Comparison of ENCODE assay signal across 28 cellular contexts in the genomic region with DNA sequence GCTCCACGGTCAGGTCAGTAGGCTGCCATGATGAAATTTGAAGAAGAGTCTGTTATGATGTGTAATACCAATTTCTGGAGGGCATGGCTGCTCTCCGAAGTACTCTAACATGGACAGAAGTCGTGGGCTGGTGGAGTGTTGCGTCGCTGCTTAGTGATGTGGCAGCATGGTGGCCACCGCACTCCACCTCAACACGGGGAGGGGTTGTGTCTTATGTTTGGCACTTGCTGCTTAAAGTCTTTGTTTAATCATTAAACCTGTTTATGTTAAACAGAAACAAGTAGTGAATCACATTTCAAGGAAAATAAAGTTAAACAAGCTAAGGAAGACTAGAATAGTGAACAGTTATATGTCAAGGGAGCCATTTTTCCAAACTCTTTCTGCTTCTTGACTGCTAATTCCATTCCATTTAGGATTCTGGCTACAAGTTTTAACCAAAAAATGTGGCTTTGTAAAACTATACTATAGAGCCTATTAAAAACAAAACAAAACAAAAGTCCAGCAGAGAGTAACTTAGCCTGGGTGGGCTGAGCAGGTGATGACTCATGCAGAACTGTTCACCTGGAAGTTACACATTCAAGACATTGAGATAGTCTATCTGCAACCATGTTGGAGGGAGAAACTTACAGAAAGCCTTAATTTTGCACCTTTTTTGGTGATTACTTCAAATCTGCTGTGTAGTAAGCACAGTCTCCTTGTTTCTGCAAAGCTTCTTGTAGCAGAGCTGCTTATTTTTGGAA. TPM values are rescaled to one million over a fixed set of nuclear protein-coding genes. Genes with fewer than 3 reads are reported as not detected.
DNase-seq lines count a peak whose midpoint lies in the region; ATAC-seq, FAIRE-seq and TF ChIP-seq lines count a peak whose summit lies in the region.
"Had no signal": no experiment of that assay in that cellular context is flagged by ENCODE, and none has a peak within 500 bp of the region (broad histone marks: within the 10 kb centered on the region; RNA-seq: fewer than 3 reads in every experiment).

No MANE protein-coding gene starts in this region.

- peak overlapping the region; percentile 11 for H2AK9ac ChIP-seq in IMR-90 (replicated peaks; ENCODE audit: low read depth, low read length, poor library complexity)

- H3K79me1 ChIP-seq in IMR-90 (ENCODE audit: low read depth in 1 of 2, low read length in 2 of 2) (peaks cover 8 to 57% of the 10 kb centered on the region in 2 experiments; a peak in 3 of 4 replicates), H1 (ENCODE audit: low read depth, low read length) (no peaks in the 10 kb centered on the region; the same call in 1 of the 2 replicates)

- H2BK12ac ChIP-seq in H1 (ENCODE audit: low read depth, low read length) = no peak overlapping the region; the same call in 1 of the 2 replicates

- in situ Hi-C loops in IMR-90 (cut with MboI; ENCODE audit: low sequenced_read_pairs) = no loop called here

- no peaks in the 10 kb centered on the region; a peak in 2 of 4 replicates for H3K79me2 ChIP-seq in H1 (ENCODE audit: control insufficient read depth in 1 of 2, insufficient read depth in 2 of 2, low read length in 2 of 2)

- no peak overlapping the region for H3K27ac Mint-ChIP-seq in activated CD8-positive, alpha-beta memory T cell treated with anti-CD3 and anti-CD28 coated beads, Interleukin-2, amount 10 ng/mL, durations not matched to agents 7 days and 5 days
- H3K27ac Mint-ChIP-seq: activated naive CD4-positive, alpha-beta T cell treated with anti-CD3 and anti-CD28 coated beads, Interleukin-2, amount 50 U/mL, for 72 hours; activated T-helper 17 cell treated with anti-CD3 and anti-CD28 coated beads, Interleukin-2, amount 50 U/mL, for 72 hours; IgD-negative memory B cell; memory B cell; stimulated activated naive CD8-positive, alpha-beta T cell treated with anti-CD3 and anti-CD28 coated beads, Interleukin-15, Interleukin-2, amounts not matched to agents 100 ng/mL and 50 ng/mL, for 24 hours; T-helper 1 cell treated with Interleukin-12 subunit alpha and Interleukin-12 subunit beta and Interleukin-4 antibody, amounts not matched to agents 30 μg/mL and 1 μg/mL, for 36 hours had no signal

- no peak overlapping the region for H2AFZ ChIP-seq in IMR-90 (replicated peaks; ENCODE audit: low read length, poor library complexity)
- no peak overlapping the region for H2AFZ ChIP-seq in H1 (ENCODE audit: low read length)

- no peak overlapping the region for H3K4ac ChIP-seq in IMR-90 (ENCODE audit: low read depth, low read length)
- no peak overlapping the region for H3K4ac ChIP-seq in H1 (replicated peaks; ENCODE audit: insufficient read length, low read depth, low read length)

- H4K20me1 ChIP-seq in IMR-90 (ENCODE audit: insufficient read depth, low read length) = no peaks in the 10 kb centered on the region
- peaks cover 0 to 1% of the 10 kb centered on the region in 2 experiments for H4K20me1 ChIP-seq in H1 (replicated peaks in 1 of 2; ENCODE audit: control insufficient read depth in 1 of 2, insufficient read depth in 2 of 2, low read length in 2 of 2)

- CTCF ChIA-PET in activated CD8-positive, alpha-beta memory T cell treated with anti-CD3 and anti-CD28 coated beads, Interleukin-2, amount 10 ng/mL, durations not matched to agents 7 days and 5 days (lab: Charles Lee) = no interaction called here
- CTCF ChIA-PET in IMR-90 (lab: Yijun Ruan, JAX) = no interaction called here
- CTCF ChIA-PET in H1 (lab: Charles Lee; ENCODE audit: partially characterized antibody) = interaction anchor here (0.8 to 1.2 kb wide), 4 partner anchors 10 to 207 kb away, joined by 3 to 5 read pairs (median 3); no protein-coding TSS in a partner anchor

- TF ChIP-seq EP300 in H1 (IDR thresholded peaks at IDR 0.05; ENCODE audit: borderline replicate concordance in 1 of 2, low read depth in 2 of 2, low read length in 2 of 2) = no peak

- H3K27me3 ChIP-seq in IMR-90 (ENCODE audit: control insufficient read depth, insufficient read depth, low read length) = no peaks in the 10 kb centered on the region
- no peaks in the 10 kb centered on the region for H3K27me3 ChIP-seq in H1 (replicated peaks in 1 of 4; ENCODE audit: control insufficient read depth in 3 of 4, extremely low read depth in 1 of 4, insufficient read depth in 3 of 4, low read length in 3 of 4)
- H3K27me3 ChIP-seq in dorsolateral prefrontal cortex = no peaks in the 10 kb centered on the region
- H3K27me3 ChIP-seq: testis had no signal

- H3K4me2 ChIP-seq in IMR-90 (ENCODE audit: low read depth, low read length) (0 out of 2 replicates have a peak overlapping the region, but pooled peaks have one; percentile 11), H1 (ENCODE audit: insufficient read depth in 1 of 2, low read depth in 2 of 2, low read length in 2 of 2) (no peak overlapping the region)

- H4K91ac ChIP-seq in IMR-90 (ENCODE audit: insufficient read depth, low read depth, low read length) = no peak overlapping the region
- no peak overlapping the region for H4K91ac ChIP-seq in H1 (replicated peaks; ENCODE audit: insufficient read length, low read length)

- no peak overlapping the region for H3K9ac ChIP-seq in IMR-90 (ENCODE audit: low read depth, low read length)
- H3K9ac ChIP-seq in H1 (replicated peaks in 1 of 4; ENCODE audit: extremely low read depth in 1 of 4, low read depth in 3 of 4, low read length in 3 of 4) = no peak overlapping the region

- no peaks in the 10 kb centered on the region for H3K9me3 Mint-ChIP-seq in activated CD8-positive, alpha-beta memory T cell treated with anti-CD3 and anti-CD28 coated beads, Interleukin-2, amount 10 ng/mL, durations not matched to agents 7 days and 5 days (ENCODE audit: low read depth)
- H3K9me3 Mint-ChIP-seq: activated naive CD4-positive, alpha-beta T cell treated with anti-CD3 and anti-CD28 coated beads, Interleukin-2, amount 50 U/mL, for 72 hours; activated T-helper 17 cell treated with anti-CD3 and anti-CD28 coated beads, Interleukin-2, amount 50 U/mL, for 72 hours; CD4-positive, alpha-beta memory T cell; IgD-negative memory B cell; immature natural killer cell; memory B cell; stimulated activated naive CD8-positive, alpha-beta T cell treated with anti-CD3 and anti-CD28 coated beads, Interleukin-15, Interleukin-2, amounts not matched to agents 100 ng/mL and 50 ng/mL, for 24 hours; T-helper 1 cell treated with Interleukin-12 subunit alpha and Interleukin-12 subunit beta and Interleukin-4 antibody, amounts not matched to agents 30 μg/mL and 1 μg/mL, for 36 hours had no signal

- POLR2A ChIA-PET in IMR-90 (lab: Charles Lee; ENCODE audit: unreplicated experiment) = no interaction called here
- POLR2A ChIA-PET in H1 (lab: Charles Lee; ENCODE audit: partially characterized antibody) = interaction anchor here (0.6 kb wide), 1 partner anchor 326 kb away, joined by 3 read pairs; no protein-coding TSS in a partner anchor

- TF ChIP-seq RAD21 in IMR-90 (IDR thresholded peaks at IDR 0.05; ENCODE audit: low read length) = no peak
- TF ChIP-seq RAD21 in H1 (IDR thresholded peaks at IDR 0.05 in 1 of 2, conservative IDR thresholded peaks at IDR 0.05 in 1 of 2; ENCODE audit: low read depth in 2 of 2, low read length in 2 of 2) = no peak

- dilution Hi-C loops in IMR-90 (cut with HindIII; ENCODE audit: low sequenced_read_pairs, unreplicated experiment) = no loop called here

- H2BK5ac ChIP-seq in IMR-90 (ENCODE audit: low read depth, low read length, poor library complexity, severe bottlenecking) = no peak overlapping the region
- H2BK5ac ChIP-seq in H1 (ENCODE audit: low read depth, low read length) = no peak overlapping the region

- DNase-seq in activated CD8-positive, alpha-beta memory T cell treated with anti-CD3 and anti-CD28 coated beads for 24 hours = peak; percentile 33
- no peak for DNase-seq in activated CD8-positive, alpha-beta memory T cell treated with anti-CD3 and anti-CD28 coated beads, Interleukin-2, amount 10 ng/mL, durations not matched to agents 7 days and 5 days
- DNase-seq in IMR-90 = peak; percentile 17
- no peak for DNase-seq in H1 (ENCODE audit: low read depth in 1 of 2, low spot score in 2 of 2)
- peak; percentile 74 for DNase-seq in renal cortical epithelial cell (ENCODE audit: low read depth)
- DNase-seq in dorsolateral prefrontal cortex = no peak
- DNase-seq in AG08396 (ENCODE audit: low spot score) = no peak
- no peak for DNase-seq in NCI-H1417 (lab: John Stamatoyannopoulos, UW)
- DNase-seq: activated CD4-positive, alpha-beta T cell treated with anti-CD3 and anti-CD28 coated beads, Interleukin-2, amount 50 U/mL, for 48 hours; activated CD4-positive, CD25-positive, alpha-beta regulatory T cell; activated CD8-positive, alpha-beta memory T cell treated with anti-CD3 and anti-CD28 coated beads, Interleukin-2, amount 50 U/mL, for 48 hours; amygdala; CD4-positive, alpha-beta memory T cell; H7; hippocampal formation; immature natural killer cell; NCI-H1694 treated with DMSO at 0.1 percent for 48 hours; right cardiac atrium; RPMI8226; stimulated activated CD4-positive, alpha-beta T cell treated with anti-CD3 and anti-CD28 coated beads, Interleukin-1b, Interleukin-23, amount 100 ng/mL, for 48 hours; testis had no signal

- H3K23ac ChIP-seq in IMR-90 (ENCODE audit: low read depth, low read length) (no peak overlapping the region), H1 (ENCODE audit: insufficient read length) (no peak overlapping the region)

- H2BK20ac ChIP-seq in IMR-90 (ENCODE audit: low read depth, low read length) = no peak overlapping the region
- no peak overlapping the region for H2BK20ac ChIP-seq in H1 (ENCODE audit: low read length)

- no peak overlapping the region for H3K4me3 Mint-ChIP-seq in activated CD8-positive, alpha-beta memory T cell treated with anti-CD3 and anti-CD28 coated beads, Interleukin-2, amount 10 ng/mL, durations not matched to agents 7 days and 5 days
- H3K4me3 Mint-ChIP-seq: activated T-helper 17 cell treated with anti-CD3 and anti-CD28 coated beads, Interleukin-2, amount 50 U/mL, for 72 hours; CD4-positive, alpha-beta memory T cell; IgD-negative memory B cell; immature natural killer cell; memory B cell; stimulated activated naive CD8-positive, alpha-beta T cell treated with anti-CD3 and anti-CD28 coated beads, Interleukin-15, Interleukin-2, amounts not matched to agents 100 ng/mL and 50 ng/mL, for 24 hours; T-helper 1 cell treated with Interleukin-12 subunit alpha and Interleukin-12 subunit beta and Interleukin-4 antibody, amounts not matched to agents 30 μg/mL and 1 μg/mL, for 36 hours had no signal

- H4K5ac ChIP-seq in IMR-90 (ENCODE audit: low read depth, low read length) (no peak overlapping the region), H1 (ENCODE audit: insufficient read length, low read depth, low read length) (no peak overlapping the region)

- H3K18ac ChIP-seq in IMR-90 (ENCODE audit: low read depth, low read length) = no peak overlapping the region
- no peak overlapping the region for H3K18ac ChIP-seq in H1 (ENCODE audit: extremely low read depth, low read length)

- H3K4me3 ChIP-seq in IMR-90 (ENCODE audit: insufficient read depth, low read depth, low read length) (no peak overlapping the region), H1 (ENCODE audit: extremely low read depth in 1 of 4, insufficient read depth in 2 of 4, low read depth in 3 of 4, low read length in 4 of 4) (no peak overlapping the region), dorsolateral prefrontal cortex (no peak overlapping the region)
- H3K4me3 ChIP-seq: testis had no signal

- TF ChIP-seq CTCF in IMR-90 (conservative IDR thresholded peaks at IDR 0.05; ENCODE audit: low read depth, low read length) (no peak), H1 (IDR thresholded peaks at IDR 0.05; ENCODE audit: control extremely low read depth in 1 of 3, insufficient read depth in 1 of 3, low read depth in 1 of 3, low read length in 3 of 3) (no peak), dorsolateral prefrontal cortex (IDR thresholded peaks at IDR 0.05 in 54 of 56, conservative IDR thresholded peaks at IDR 0.05 in 2 of 56; ENCODE audit: low read depth in 1 of 56, partially characterized antibody in 56 of 56) (no peak)

- no peaks in the 10 kb centered on the region for H3K23me2 ChIP-seq in H1 (ENCODE audit: low read depth, low read length)

- H3K9me3 ChIP-seq in IMR-90 (ENCODE audit: control insufficient read depth, insufficient read depth, low read length) = no peaks in the 10 kb centered on the region
- H3K9me3 ChIP-seq in H1 (ENCODE audit: insufficient read depth in 2 of 2, low read depth in 1 of 2, low read length in 1 of 2) = no peaks in the 10 kb centered on the region
- H3K9me3 ChIP-seq: testis had no signal

- FAIRE-seq in H1 (lab: Jason Lieb, UNC) = peak; percentile 45

- no peak overlapping the region for H3K14ac ChIP-seq in IMR-90 (replicated peaks; ENCODE audit: low read depth, low read length)
- no peak overlapping the region for H3K14ac ChIP-seq in H1 (ENCODE audit: insufficient read length)

- peaks cover 2% of the 10 kb centered on the region; the same call in 1 of the 2 replicates for H3K9me1 ChIP-seq in IMR-90 (ENCODE audit: insufficient read depth, low read length)

- H3K27ac ChIP-seq in IMR-90 (ENCODE audit: insufficient read depth, low read length) = no peak overlapping the region; the same call in 1 of the 2 replicates
- no peak overlapping the region for H3K27ac ChIP-seq in H1 (ENCODE audit: low read depth, low read length)
- no peak overlapping the region for H3K27ac ChIP-seq in dorsolateral prefrontal cortex
- H3K27ac ChIP-seq: testis had no signal

- no peak overlapping the region for H2BK120ac ChIP-seq in IMR-90 (ENCODE audit: low read depth, low read length)
- no peak overlapping the region for H2BK120ac ChIP-seq in H1 (replicated peaks; ENCODE audit: low read depth, low read length)

- H3K56ac ChIP-seq in IMR-90 (ENCODE audit: extremely low read depth, insufficient read depth, low read length) (no peak overlapping the region), H1 (replicated peaks; ENCODE audit: insufficient read length, low read depth, low read length) (no peak overlapping the region)

- intact Hi-C loops in IMR-90 (cut with micrococcal nuclease) = loop anchor here (5.0 kb wide), 1 partner anchor 37 kb away; no protein-coding TSS in a partner anchor
- intact Hi-C loops in dorsolateral prefrontal cortex (cut with DNase I) = no loop called here

- BruUV-seq in IMR-90 (replicated peaks; lab: Mats Ljungman, UMichigan) = no TSS peak

- H2AK5ac ChIP-seq in IMR-90 (ENCODE audit: low read depth, low read length) (no peak overlapping the region; the same call in 1 of the 2 replicates), H1 (ENCODE audit: low read depth, low read length) (no peak overlapping the region)

- H3K36me3 Mint-ChIP-seq in activated CD8-positive, alpha-beta memory T cell treated with anti-CD3 and anti-CD28 coated beads, Interleukin-2, amount 10 ng/mL, durations not matched to agents 7 days and 5 days = peaks cover 2% of the 10 kb centered on the region

- no peak for ATAC-seq in activated CD8-positive, alpha-beta memory T cell treated with anti-CD3 and anti-CD28 coated beads, Interleukin-2, amount 10 ng/mL, durations not matched to agents 7 days and 5 days
- ATAC-seq in IMR-90 (ENCODE audit: low read depth) = peak; percentile 48
- ATAC-seq: activated naive CD4-positive, alpha-beta T cell treated with anti-CD3 and anti-CD28 coated beads, Interleukin-2, amount 50 U/mL, for 72 hours; activated T-helper 17 cell treated with anti-CD3 and anti-CD28 coated beads, Interleukin-2, amount 50 U/mL, for 72 hours; left lobe of liver; right cardiac atrium had no signal

- no peak for TF ChIP-seq POLR2A in IMR-90 (IDR thresholded peaks at IDR 0.05; ENCODE audit: low read depth, low read length)
- no peak for TF ChIP-seq POLR2A in H1 (IDR thresholded peaks at IDR 0.05; ENCODE audit: control extremely low read depth in 1 of 2, low read depth in 2 of 2, low read length in 2 of 2)

- H2BK15ac ChIP-seq in IMR-90 (ENCODE audit: low read depth, low read length) (no peak overlapping the region), H1 (ENCODE audit: low read length) (no peak overlapping the region)

- H3K27me3 Mint-ChIP-seq in activated CD8-positive, alpha-beta memory T cell treated with anti-CD3 and anti-CD28 coated beads, Interleukin-2, amount 10 ng/mL, durations not matched to agents 7 days and 5 days = no peaks in the 10 kb centered on the region
- H3K27me3 Mint-ChIP-seq: activated T-helper 17 cell treated with anti-CD3 and anti-CD28 coated beads, Interleukin-2, amount 50 U/mL, for 72 hours; CD4-positive, alpha-beta memory T cell; IgD-negative memory B cell; memory B cell; stimulated activated naive CD8-positive, alpha-beta T cell treated with anti-CD3 and anti-CD28 coated beads, Interleukin-15, Interleukin-2, amounts not matched to agents 100 ng/mL and 50 ng/mL, for 24 hours had no signal

- H3K36me3 ChIP-seq in IMR-90 (ENCODE audit: control insufficient read depth, insufficient read depth, low read length) (0 out of 2 replicates have a peak, but pooled peaks cover 1% of the 10 kb centered on the region), H1 (ENCODE audit: control insufficient read depth in 2 of 4, insufficient read depth in 4 of 4, low read length in 3 of 4) (peaks cover 0 to 6% (median 0%) of the 10 kb centered on the region in 4 experiments; a peak in 3 of 8 replicates)

- H4K8ac ChIP-seq in IMR-90 (ENCODE audit: low read depth in 2 of 2, low read length in 2 of 2) = no peak overlapping the region
- H4K8ac ChIP-seq in H1 (ENCODE audit: extremely low read depth, insufficient read depth, low read length) = no peak overlapping the region; the same call in 1 of the 2 replicates

- 87% methylated on average over 3 of the region's 7 CpGs; no CpG with 5 or more reads in 1 of the 2 experiments for whole genome bisulfite sequencing in IMR-90 (ENCODE audit: extremely low coverage in 2 of 2, insufficient read length in 1 of 2), 2 experiments
- WGBS in H1 (ENCODE audit: extremely low coverage in 1 of 2, insufficient coverage in 1 of 2, insufficient read length in 1 of 2, insufficient replicate concordance in 2 of 2, low coverage in 1 of 2, low lambda C conversion rate in 2 of 2, missing lambda C conversion rate in 1 of 2), 2 experiments = 97% methylated on average over 7 of the region's 7 CpGs; no CpG with 5 or more reads in 1 of the 2 experiments

- peaks cover 8% of the 10 kb centered on the region for H3K4me1 ChIP-seq in IMR-90 (ENCODE audit: control insufficient read depth, insufficient read depth, low read length)
- peaks cover 4 to 9% (median 8%) of the 10 kb centered on the region in 4 experiments; a peak in 5 of 7 replicates for H3K4me1 ChIP-seq in H1 (replicated peaks in 1 of 4; ENCODE audit: control insufficient read depth in 3 of 4, insufficient read depth in 4 of 4, low read length in 3 of 4)
- H3K4me1 ChIP-seq: testis had no signal

- peaks cover 7% of the 10 kb centered on the region for H3K4me1 Mint-ChIP-seq in activated CD8-positive, alpha-beta memory T cell treated with anti-CD3 and anti-CD28 coated beads, Interleukin-2, amount 10 ng/mL, durations not matched to agents 7 days and 5 days
- H3K4me1 Mint-ChIP-seq: immature natural killer cell, memory B cell had no signal

RNA-seq across cellular contexts. Expression of a gene that starts 9.5 kb away (rescaled TPM):
- 10 to 100 TPM in 1 of 2 experiments, 1 to 10 TPM in 1; 7.7 to 11.6 TPM for total RNA-seq in activated CD8-positive, alpha-beta memory T cell treated with anti-CD3 and anti-CD28 coated beads, Interleukin-2, amount 10 ng/mL, durations not matched to agents 7 days and 5 days
- total RNA-seq in IMR-90 (2012; rRNA removed) (5.2 and 10.3 TPM in 2 replicates), renal cortical epithelial cell (21.0 and 24.8 TPM in 2 replicates), dorsolateral prefrontal cortex (100 to 1,000 TPM in 42 of 120 experiments, 10 to 100 TPM in 78; 55.7 to 140 (median 94.3) TPM)
- polyA plus RNA-seq in IMR-90 (2012; rRNA removed) (9.4 and 10.6 TPM in 2 replicates), H1 (2011; rRNA removed) (3.3 and 3.8 TPM in 2 replicates)
- polyA plus RNA-seq in IMR-90 (2012; cell fraction: cytosol; rRNA removed) = 4.1 and 5.5 TPM in 2 replicates
- polyA plus RNA-seq in IMR-90 (2012; cell fraction: nucleus; rRNA removed; ENCODE audit: low replicate concordance) = 3.7 and 9.3 TPM in 2 replicates
- total RNA-seq in H1 (2021; fragmentation: NEBNext Ultra II Directional; extraction: Animal tissue kit (Norgen Biotek cat#: 25700)) = 10.5 and 11.2 TPM in 2 replicates
- polyA plus RNA-seq in H1 (2011; cell fraction: cytosol; rRNA removed) = 7.9 TPM
- 3.3 TPM for polyA plus RNA-seq in H1 (2011; cell fraction: nucleus; rRNA removed)
- polyA plus RNA-seq in H1 (2012, experiment 1 of 2) = 9.9 to 11.6 TPM (median 10.5 TPM) in 4 replicates
- polyA plus RNA-seq in H1 (2012, experiment 2 of 2) = 3.3 TPM
- polyA plus RNA-seq in H1 (2013, experiment 1 of 2) = 7.0 TPM
- polyA plus RNA-seq in H1 (2013, experiment 2 of 2) = 7.1 TPM
- polyA minus RNA-seq in H1 (2011; rRNA and poly(A)+ RNA removed) = 1.5 and 2.0 TPM in 2 replicates
- polyA minus RNA-seq in H1 (2011; cell fraction: cytosol; rRNA and poly(A)+ RNA removed) = 3.2 TPM
- polyA minus RNA-seq in H1 (2011; cell fraction: nucleus; rRNA and poly(A)+ RNA removed) = 2.5 TPM

RNA-seq across cellular contexts. Expression of a gene that starts 41.3 kb away (rescaled TPM):
- total RNA-seq in activated CD8-positive, alpha-beta memory T cell treated with anti-CD3 and anti-CD28 coated beads, Interleukin-2, amount 10 ng/mL, durations not matched to agents 7 days and 5 days = 10 to 100 TPM; 31.2 to 36.3 TPM
- total RNA-seq in IMR-90 (2012; rRNA removed) (2.7 and 4.7 TPM in 2 replicates), renal cortical epithelial cell (1.3 and 8.7 TPM in 2 replicates), dorsolateral prefrontal cortex (1 to 10 TPM in 116 of 120 experiments, under 1 TPM in 4; 0.69 to 9.8 (median 1.8) TPM)
- polyA plus RNA-seq in IMR-90 (2012; rRNA removed) (1.0 and 1.1 TPM in 2 replicates), H1 (2011; rRNA removed) (2.0 and 2.2 TPM in 2 replicates)
- 0.43 and 0.64 TPM in 2 replicates for polyA plus RNA-seq in IMR-90 (2012; cell fraction: cytosol; rRNA removed)
- 0.66 and 1.1 TPM in 2 replicates for polyA plus RNA-seq in IMR-90 (2012; cell fraction: nucleus; rRNA removed; ENCODE audit: low replicate concordance)
- total RNA-seq in H1 (2021; fragmentation: NEBNext Ultra II Directional; extraction: Animal tissue kit (Norgen Biotek cat#: 25700)) = 6.7 and 8.2 TPM in 2 replicates
- polyA plus RNA-seq in H1 (2011; cell fraction: cytosol; rRNA removed) = 3.9 TPM
- 3.5 TPM for polyA plus RNA-seq in H1 (2011; cell fraction: nucleus; rRNA removed)
- polyA plus RNA-seq in H1 (2012, experiment 1 of 2) = 2.6 to 5.1 TPM (median 3.0 TPM) in 4 replicates
- polyA plus RNA-seq in H1 (2012, experiment 2 of 2) = 0.59 TPM
- polyA plus RNA-seq in H1 (2013, experiment 1 of 2) = 4.4 TPM
- 3.9 TPM for polyA plus RNA-seq in H1 (2013, experiment 2 of 2)
- 3.1 and 3.4 TPM in 2 replicates for polyA minus RNA-seq in H1 (2011; rRNA and poly(A)+ RNA removed)
- polyA minus RNA-seq in H1 (2011; cell fraction: cytosol; rRNA and poly(A)+ RNA removed) = 5.0 TPM
- polyA minus RNA-seq in H1 (2011; cell fraction: nucleus; rRNA and poly(A)+ RNA removed) = 5.7 TPM

Comparison
In these comparisons a context has a peak if more than half of its experiments do, and no peak if none do; other contexts are left out.
1. DNase-seq: peak in activated CD8-positive, alpha-beta memory T cell treated with anti-CD3 and anti-CD28 coated beads for 24 hours (single experiment), IMR-90 (single experiment) and renal cortical epithelial cell (single experiment); none in activated CD8-positive, alpha-beta memory T cell treated with anti-CD3 and anti-CD28 coated beads, Interleukin-2, amount 10 ng/mL, durations not matched to agents 7 days and 5 days (single experiment), H1 (0 of 2), dorsolateral prefrontal cortex (0 of 10), AG08396 (single experiment) and NCI-H1417 (0 of 3).